ENCODE assay signal across 19 cellular contexts in the genomic region with DNA sequence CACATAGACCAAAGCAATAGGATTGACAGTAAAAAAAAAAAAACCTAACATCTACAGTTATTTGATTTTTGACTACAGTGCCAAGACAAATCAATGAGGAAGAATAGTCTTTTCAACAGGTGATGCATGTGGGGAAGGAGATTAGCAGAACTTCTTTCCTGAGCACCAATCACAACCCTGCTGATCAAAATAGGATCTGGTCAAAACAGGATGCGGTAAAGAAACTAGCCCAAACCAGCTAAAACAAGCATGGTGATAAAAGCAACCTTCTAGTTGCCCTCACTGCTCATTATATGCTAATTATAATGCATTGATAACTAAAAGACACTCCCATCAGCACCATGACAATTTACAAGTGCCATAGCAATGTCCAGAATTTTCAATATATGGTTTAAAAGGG.
DNase-seq lines count a peak whose midpoint lies in the region; ATAC-seq and TF ChIP-seq lines count a peak whose summit lies in the region.
"Had no signal": no experiment of that assay in that cellular context is flagged by ENCODE, and none has a peak within 500 bp of the region (broad histone marks: within the 10 kb centered on the region; RNA-seq: fewer than 3 reads in every experiment).

No MANE protein-coding gene starts in this region.

- H3K9me2 ChIP-seq in MM.1S (replicated peaks; ENCODE audit: insufficient read depth, low read length), result no peaks in the 10 kb centered on the region

- peak overlapping the region; percentile 13; the same call in 1 of the 2 replicates for H3K27ac ChIP-seq in MM.1S (ENCODE audit: low read length)
- H3K27ac ChIP-seq: A549, KMS-11 had no signal

- ATAC-seq in GM18867 (IDR thresholded peaks at IDR 0.05; ENCODE audit: unreplicated experiment), result peak; percentile 47
- peak; percentile 46 to 48 for ATAC-seq in stimulated activated naive B cell treated with anti-CD40 and anti-IgM and Interleukin-4, amounts not matched to agents 10 μg/mL and 1 μg/mL and 100 μg/mL, for 72 hours (replicated peaks)
- ATAC-seq in HG03280 (IDR thresholded peaks at IDR 0.05; ENCODE audit: unreplicated experiment), result no peak
- no peak for ATAC-seq in GM18511 (IDR thresholded peaks at IDR 0.05; ENCODE audit: unreplicated experiment)
- ATAC-seq in GM18520 (IDR thresholded peaks at IDR 0.05; ENCODE audit: unreplicated experiment), result no peak
- ATAC-seq: A549; CD8-positive, alpha-beta T cell; GM23338 had no signal

- no peaks in the 10 kb centered on the region for H3F3A ChIP-seq in MM.1S (ENCODE audit: insufficient read depth, low read length)

- H3K4me3 ChIP-seq in MM.1S (ENCODE audit: low read length), result no peak overlapping the region
- H3K4me3 ChIP-seq: A549, GM23338 had no signal

- TF ChIP-seq CTCF in MM.1S (IDR thresholded peaks at IDR 0.05; ENCODE audit: low read length), result no peak

- no peak overlapping the region for H2AFZ ChIP-seq in MM.1S (ENCODE audit: low read length)
- H2AFZ ChIP-seq: GM23338 had no signal

- H3K79me2 ChIP-seq in MM.1S (ENCODE audit: low read length), result no peaks in the 10 kb centered on the region

- 0 out of 2 replicates have a peak overlapping the region, but pooled peaks have one; percentile 3 for H3K4me2 ChIP-seq in MM.1S (ENCODE audit: low read depth, low read length)
- H3K4me2 ChIP-seq: A549, GM23338, KMS-11 had no signal

- H3K4me1 ChIP-seq in MM.1S (ENCODE audit: low read length), result peaks cover 12% of the 10 kb centered on the region; the same call in 1 of the 2 replicates
- H3K4me1 ChIP-seq: A549 had no signal

- H3K27me3 ChIP-seq in MM.1S (replicated peaks; ENCODE audit: insufficient read depth, low read length), result no peaks in the 10 kb centered on the region

- H3K9me3 ChIP-seq in MM.1S (replicated peaks; ENCODE audit: insufficient read depth, low read length), result no peaks in the 10 kb centered on the region
- H3K9me3 ChIP-seq: A549 had no signal

- no peak overlapping the region for H3K9ac ChIP-seq in MM.1S (ENCODE audit: low read length)
- H3K9ac ChIP-seq: KMS-11 had no signal

- H4K20me1 ChIP-seq in MM.1S (ENCODE audit: insufficient read depth, low read length), result no peaks in the 10 kb centered on the region

- no peaks in the 10 kb centered on the region for H3K27me3 Mint-ChIP-seq in stimulated activated naive B cell treated with anti-CD40 and anti-IgM and Interleukin-4, amounts not matched to agents 10 μg/mL and 1 μg/mL and 100 μg/mL, for 72 hours
- H3K27me3 Mint-ChIP-seq: IgD-negative memory B cell had no signal

- no peak overlapping the region for H3K4me3 Mint-ChIP-seq in stimulated activated naive B cell treated with anti-CD40 and anti-IgM and Interleukin-4, amounts not matched to agents 10 μg/mL and 1 μg/mL and 100 μg/mL, for 72 hours
- H3K4me3 Mint-ChIP-seq: CD14-positive monocyte; CD8-positive, alpha-beta T cell; GM23338 had no signal

- H3K27ac Mint-ChIP-seq in stimulated activated naive B cell treated with anti-CD40 and anti-IgM and Interleukin-4, amounts not matched to agents 10 μg/mL and 1 μg/mL and 100 μg/mL, for 72 hours, result no peak overlapping the region
- H3K27ac Mint-ChIP-seq: CD14-positive monocyte; CD8-positive, alpha-beta T cell; GM23338; IgD-negative memory B cell had no signal

- DNase-seq in MM.1S (peak; percentile 45), OCI-M1 (lab: John Stamatoyannopoulos, UW) (peak; percentile 21), RPMI8226 (no peak)
- no peak for DNase-seq in stimulated activated naive B cell treated with anti-CD40 and anti-IgM and Interleukin-4, amounts not matched to agents 10 μg/mL and 1 μg/mL and 100 μg/mL, for 72 hours
- DNase-seq: CD8-positive, alpha-beta T cell; COR-L47; DMS153; DND-41; GF-D8; H7 had no signal

- H3K9me3 Mint-ChIP-seq in stimulated activated naive B cell treated with anti-CD40 and anti-IgM and Interleukin-4, amounts not matched to agents 10 μg/mL and 1 μg/mL and 100 μg/mL, for 72 hours, result peaks cover 0 to 6% of the 10 kb centered on the region in 2 donors

- no peaks in the 10 kb centered on the region for H3K36me3 ChIP-seq in MM.1S (replicated peaks; ENCODE audit: insufficient read depth, low read length)

- no peaks in the 10 kb centered on the region for H3K36me3 Mint-ChIP-seq in stimulated activated naive B cell treated with anti-CD40 and anti-IgM and Interleukin-4, amounts not matched to agents 10 μg/mL and 1 μg/mL and 100 μg/mL, for 72 hours
- H3K36me3 Mint-ChIP-seq: CD14-positive monocyte; CD8-positive, alpha-beta T cell; IgD-negative memory B cell had no signal

- peaks cover 2 to 8% of the 10 kb centered on the region in 2 donors for H3K4me1 Mint-ChIP-seq in stimulated activated naive B cell treated with anti-CD40 and anti-IgM and Interleukin-4, amounts not matched to agents 10 μg/mL and 1 μg/mL and 100 μg/mL, for 72 hours
- H3K4me1 Mint-ChIP-seq: CD14-positive monocyte, GM23338 had no signal

Comparison
In these comparisons a context has a peak if more than half of its experiments do, and no peak if none do; other contexts are left out.
1. ATAC-seq: peak in GM18867 (single experiment) and stimulated activated naive B cell treated with anti-CD40 and anti-IgM and Interleukin-4, amounts not matched to agents 10 μg/mL and 1 μg/mL and 100 μg/mL, for 72 hours (2 of 2); none in HG03280 (single experiment), GM18511 (single experiment) and GM18520 (single experiment).
2. DNase-seq: peak in MM.1S (single experiment) and OCI-M1 (single experiment); none in stimulated activated naive B cell treated with anti-CD40 and anti-IgM and Interleukin-4, amounts not matched to agents 10 μg/mL and 1 μg/mL and 100 μg/mL, for 72 hours (single experiment) and RPMI8226 (single experiment).